Comparison of ENCODE assay signal across 19 cellular contexts in the genomic region with DNA sequence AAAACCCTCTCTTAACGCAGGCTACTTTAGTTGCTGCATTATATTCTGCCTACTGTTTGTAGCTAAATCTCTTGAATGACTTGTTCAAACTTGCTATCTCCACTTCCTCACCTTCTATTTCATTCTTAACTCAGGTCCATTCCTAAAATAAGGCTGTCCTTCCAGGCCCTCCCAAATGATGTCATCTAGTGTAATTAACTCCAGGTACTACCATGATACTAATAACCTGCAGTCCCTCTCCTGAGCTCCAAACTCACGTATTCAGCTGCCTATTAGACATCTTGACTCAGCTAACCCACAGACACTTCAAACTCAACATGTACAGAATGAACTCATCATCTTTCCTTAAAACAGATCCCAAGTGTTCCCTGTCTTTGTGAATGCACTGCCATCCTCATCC.
"Had no signal": no experiment of that assay in that cellular context is flagged by ENCODE, and none has a peak within 500 bp of the region (broad histone marks: within the 10 kb centered on the region; RNA-seq: fewer than 3 reads in every experiment).

No MANE protein-coding gene starts in this region.

- H3K4me3 ChIP-seq: body of pancreas, colonic mucosa, thyroid gland had no signal

- H3K27ac ChIP-seq: body of pancreas, colonic mucosa, thyroid gland had no signal

- H3K27me3 ChIP-seq: body of pancreas, colonic mucosa, thyroid gland had no signal

- H3K36me3 ChIP-seq: colonic mucosa, thyroid gland had no signal

- H3K9me3 ChIP-seq: body of pancreas, colonic mucosa, thyroid gland had no signal

- H3K4me1 ChIP-seq: body of pancreas, colonic mucosa, thyroid gland had no signal

- DNase-seq: activated CD4-positive, alpha-beta T cell treated with anti-CD3 and anti-CD28 coated beads for 36 hours; activated CD4-positive, alpha-beta T cell treated with anti-CD3 and anti-CD28 coated beads, Interleukin-2, amount 50 U/mL, for 48 hours; activated gamma-delta T cell treated with Interleukin-2 at 50 U/mL for 16 hours; activated naive CD8-positive, alpha-beta T cell treated with anti-CD3 and anti-CD28 coated beads for 36 hours; activated T-cell treated with anti-CD3 and anti-CD28 coated beads for 4 hours; amniotic stem cell; body of pancreas; endodermal cell; erythroblast; immature natural killer cell; left ventricle myocardium superior; occipital lobe; posterior cingulate gyrus; stimulated activated CD4-positive, alpha-beta T cell treated with anti-CD3 and anti-CD28 coated beads, Interleukin-12 subunit alpha, Interleukin-12 subunit beta, amount 100 ng/mL, for 4 hours; stimulated activated CD4-positive, alpha-beta T cell treated with anti-CD3 and anti-CD28 coated beads, Interleukin-1b, Interleukin-23, amount 100 ng/mL, for 48 hours; stimulated activated CD8-positive, alpha-beta memory T cell treated with anti-CD3 and anti-CD28 coated beads, Interleukin-4, amount 100 ng/mL, for 48 hours; stimulated activated naive CD4-positive, alpha-beta T cell; thyroid gland had no signal

- ATAC-seq: activated CD4-positive, alpha-beta T cell treated with anti-CD3 and anti-CD28 coated beads for 36 hours; body of pancreas; left ventricle myocardium superior had no signal
